In genomic region chr6:20317430-20317829, GRCh38 we compare ENCODE assay signal across 24 cellular contexts.
"Had no signal": no experiment of that assay in that cellular context is flagged by ENCODE, and none has a peak within 500 bp of the region (broad histone marks: within the 10 kb centered on the region; RNA-seq: fewer than 3 reads in every experiment).

No MANE protein-coding gene starts in this region.

- H3K4me1 ChIP-seq: esophagus squamous epithelium, lower lobe of right lung, tibial nerve, upper lobe of left lung had no signal

- FAIRE-seq: colon, frontal cortex, keratinocyte, urothelium cell line had no signal

- H3K27ac ChIP-seq: dorsolateral prefrontal cortex, esophagus squamous epithelium, lower lobe of right lung, ovary, psoas muscle, skin epidermis, spleen, thoracic aorta, tibial nerve, upper lobe of left lung had no signal

- ATAC-seq: left ventricle myocardium superior; lower lobe of right lung; natural killer cell; psoas muscle; right cardiac atrium; stimulated activated memory B cell treated with anti-CD40 and anti-IgM and Interleukin-4, amounts not matched to agents 10 μg/mL and 1 μg/mL and 100 μg/mL, for 72 hours had no signal

- H3K4me3 ChIP-seq: dorsolateral prefrontal cortex, esophagus squamous epithelium, lower lobe of right lung, ovary, psoas muscle, skin epidermis, spleen, thoracic aorta, tibial nerve, upper lobe of left lung had no signal

- H3K36me3 ChIP-seq: esophagus squamous epithelium, lower lobe of right lung, ovary, spleen, thoracic aorta, tibial nerve, upper lobe of left lung had no signal

- H3K9me3 ChIP-seq: esophagus squamous epithelium, lower lobe of right lung, ovary, psoas muscle, thoracic aorta, tibial nerve, upper lobe of left lung had no signal

- DNase-seq: dorsolateral prefrontal cortex; effector CD8-positive, alpha-beta T cell; endodermal cell; esophagus squamous epithelium; head of caudate nucleus; left ventricle myocardium superior; lower lobe of right lung; natural killer cell; occipital lobe; ovary; posterior cingulate gyrus; psoas muscle; right cardiac atrium; spleen; stimulated activated CD4-positive, alpha-beta T cell treated with anti-CD3 and anti-CD28 coated beads, Interleukin-4, amount 100 ng/mL, for 4 hours; upper lobe of left lung had no signal

- H3K27me3 ChIP-seq: dorsolateral prefrontal cortex, esophagus squamous epithelium, ovary, spleen, tibial nerve, upper lobe of left lung had no signal
